11 cellular contexts compared by ENCODE assay signal in the genomic region with DNA sequence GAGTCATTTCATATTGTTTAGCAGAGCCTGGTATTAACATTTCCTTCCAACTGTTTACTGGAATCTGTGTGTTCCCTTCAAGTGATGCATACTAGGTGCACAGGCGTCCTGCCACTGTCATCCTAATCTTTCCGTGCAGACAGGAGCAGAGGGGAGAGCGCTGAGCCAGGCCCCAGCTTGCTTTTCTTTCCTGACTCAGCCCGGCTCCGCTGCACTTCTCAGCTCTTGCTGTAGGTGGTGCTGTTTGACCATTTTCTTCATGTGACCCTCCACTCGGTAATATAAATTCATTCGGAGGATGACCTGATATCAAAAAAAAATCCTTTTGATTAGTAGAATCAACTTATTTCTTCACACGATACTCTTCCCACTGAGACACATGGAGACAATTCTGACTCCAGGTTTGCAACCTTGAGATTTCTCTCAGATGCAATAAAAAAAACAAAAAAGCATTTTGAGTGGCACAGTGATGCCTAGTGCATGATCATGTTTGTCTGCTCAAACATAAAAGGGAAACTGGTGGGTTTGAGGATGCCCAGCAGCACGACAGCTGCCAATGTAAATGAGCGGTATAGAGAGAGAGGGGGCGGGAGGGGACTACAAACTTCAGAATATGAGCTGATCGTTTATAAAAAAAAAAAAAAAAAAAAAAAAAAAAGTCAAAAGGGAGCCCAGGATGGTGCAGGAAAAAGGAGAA. TPM values are rescaled to one million over a fixed set of nuclear protein-coding genes. Genes with fewer than 3 reads are reported as not detected.
DNase-seq lines count a peak whose midpoint lies in the region; ATAC-seq and TF ChIP-seq lines count a peak whose summit lies in the region.
"Not testable (repeated sequence)": the region's sequence is repeated elsewhere in the genome, so short reads cannot be mapped to it uniquely, and the experiment has no call there.
"Had no signal": no experiment of that assay in that cellular context is flagged by ENCODE, and none has a peak within 500 bp of the region (broad histone marks: within the 10 kb centered on the region; RNA-seq: fewer than 3 reads in every experiment).

No MANE protein-coding gene starts in this region.

- not testable (repeated sequence) for H3K27me3 ChIP-seq in naive thymus-derived CD4-positive, alpha-beta T cell (ENCODE audit: control insufficient read depth in 2 of 2, insufficient read depth in 2 of 2, low read length in 2 of 2)

- H3K4me3 Mint-ChIP-seq in activated B cell treated with CpG ODN at 0.5 μM for 24 hours; endothelial cell (ENCODE audit: unreplicated experiment): not testable (repeated sequence)
- peak overlapping the region in 1 of 10 donors; percentile 14 for H3K4me3 Mint-ChIP-seq in naive thymus-derived CD4-positive, alpha-beta T cell

- POLR2A ChIA-PET in activated B cell treated with CpG ODN at 0.5 μM for 24 hours (lab: Charles Lee); naive thymus-derived CD4-positive, alpha-beta T cell (lab: Charles Lee): not testable (repeated sequence)

- H3K27me3 Mint-ChIP-seq in activated B cell treated with CpG ODN at 0.5 μM for 24 hours; endothelial cell (ENCODE audit: unreplicated experiment): not testable (repeated sequence)
- H3K27me3 Mint-ChIP-seq in naive thymus-derived CD4-positive, alpha-beta T cell = peaks cover 0 to 16% (median 0%) of the 10 kb centered on the region in 5 donors

- intact Hi-C loops in activated B cell treated with CpG ODN at 0.5 μM for 24 hours (cut with micrococcal nuclease); naive thymus-derived CD4-positive, alpha-beta T cell (cut with micrococcal nuclease): not testable (repeated sequence)

- H3K36me3 Mint-ChIP-seq in activated B cell treated with CpG ODN at 0.5 μM for 24 hours (ENCODE audit: low read depth); endothelial cell (ENCODE audit: low read depth, unreplicated experiment); naive thymus-derived CD4-positive, alpha-beta T cell: not testable (repeated sequence)

- not testable (repeated sequence) for H3K9me3 ChIP-seq in naive thymus-derived CD4-positive, alpha-beta T cell (ENCODE audit: control insufficient read depth in 2 of 3, low read length in 3 of 3)

- CTCF ChIA-PET in activated B cell treated with CpG ODN at 0.5 μM for 24 hours (lab: Charles Lee); naive thymus-derived CD4-positive, alpha-beta T cell (lab: Charles Lee): not testable (repeated sequence)

- not testable (repeated sequence) for H3K4me1 ChIP-seq in naive thymus-derived CD4-positive, alpha-beta T cell (ENCODE audit: control insufficient read depth in 2 of 2, insufficient read depth in 2 of 2, low read length in 2 of 2)

- TF ChIP-seq CTCF in activated B cell treated with CpG ODN at 0.5 μM for 24 hours (IDR thresholded peaks at IDR 0.05) = not testable (repeated sequence)
- peak; percentile 27 for TF ChIP-seq CTCF in endothelial cell (IDR thresholded peaks at IDR 0.05; ENCODE audit: unreplicated experiment)

- H3K4me1 Mint-ChIP-seq in activated B cell treated with CpG ODN at 0.5 μM for 24 hours; endothelial cell (ENCODE audit: unreplicated experiment); naive thymus-derived CD4-positive, alpha-beta T cell: not testable (repeated sequence)

- ATAC-seq in GM18519 (IDR thresholded peaks at IDR 0.05; ENCODE audit: low FRiP score, unreplicated experiment) = peak; percentile 67
- ATAC-seq in GM19467 (IDR thresholded peaks at IDR 0.05; ENCODE audit: unreplicated experiment) = peak; percentile 73
- ATAC-seq in HG02798 (IDR thresholded peaks at IDR 0.05; ENCODE audit: poor library complexity, unreplicated experiment) = peak; percentile 87
- ATAC-seq in HG03378 (IDR thresholded peaks at IDR 0.05; ENCODE audit: unreplicated experiment) = peak; percentile 84
- peak; percentile 93 for ATAC-seq in activated B cell treated with CpG ODN at 0.5 μM for 24 hours (ENCODE audit: low read depth)
- peak; percentile 93 for ATAC-seq in naive thymus-derived CD4-positive, alpha-beta T cell

- not testable (repeated sequence) for H3K9me3 Mint-ChIP-seq in activated B cell treated with CpG ODN at 0.5 μM for 24 hours; endothelial cell (ENCODE audit: unreplicated experiment); naive thymus-derived CD4-positive, alpha-beta T cell

- not testable (repeated sequence) for H3K36me3 ChIP-seq in naive thymus-derived CD4-positive, alpha-beta T cell (ENCODE audit: control insufficient read depth in 2 of 3, insufficient read depth in 3 of 3, low read length in 3 of 3)

- H3K4me3 ChIP-seq in naive thymus-derived CD4-positive, alpha-beta T cell (ENCODE audit: low read length) = not testable (repeated sequence)

- not testable (repeated sequence) for DNase-seq in activated B cell treated with CpG ODN at 0.5 μM for 24 hours; endothelial cell (ENCODE audit: low spot score)
- peak in 5 of 9 donors; percentile 26 to 49 (median 47) for DNase-seq in naive thymus-derived CD4-positive, alpha-beta T cell

- H3K27ac ChIP-seq in naive thymus-derived CD4-positive, alpha-beta T cell (ENCODE audit: low read depth, low read length) = not testable (repeated sequence)

- not testable (repeated sequence) for H3K27ac Mint-ChIP-seq in activated B cell treated with CpG ODN at 0.5 μM for 24 hours; endothelial cell (ENCODE audit: unreplicated experiment); naive thymus-derived CD4-positive, alpha-beta T cell

RNA-seq across cellular contexts. Expression of a gene that starts 29.0 kb away (rescaled TPM):
- total RNA-seq in activated B cell treated with CpG ODN at 0.5 μM for 24 hours = 0.17 and 0.35 TPM in 2 replicates
- not detected for total RNA-seq in endothelial cell (ENCODE audit: unreplicated experiment)
- under 1 TPM in 4 of 5 experiments, not detected in 1; 0.16 to 0.60 (median 0.35) TPM for total RNA-seq in naive thymus-derived CD4-positive, alpha-beta T cell
- not detected for polyA plus RNA-seq in naive thymus-derived CD4-positive, alpha-beta T cell
- total RNA-seq: colonic mucosa, HT-29, prostate gland, SJSA1 had no signal
